3 cellular contexts compared by ENCODE assay signal in the genomic region with DNA sequence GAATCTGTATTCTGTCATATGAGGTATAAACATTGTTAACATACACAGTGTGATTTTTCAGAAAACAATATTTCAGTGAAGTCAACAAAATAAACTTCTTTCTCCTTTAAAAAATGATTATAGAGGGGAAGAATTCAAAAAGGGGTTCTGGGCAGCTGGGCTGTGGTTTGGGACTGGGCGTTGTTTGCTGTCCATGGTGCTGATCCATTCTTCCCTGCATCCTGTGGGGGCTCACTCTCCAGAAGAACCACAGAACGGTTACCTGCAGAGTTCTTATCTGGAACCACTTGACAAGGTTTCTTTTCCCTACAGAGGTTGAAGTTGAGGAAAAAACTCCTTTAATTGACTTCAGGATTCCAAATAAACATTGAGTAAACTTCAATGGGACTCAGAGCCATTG.
A peak's percentile ranks its signal among the peaks of the same experiment; 100 is the strongest.
TF ChIP-seq lines count a peak whose summit lies in the region.

No MANE protein-coding gene starts in this region.

TF ChIP-seq in HCT116, 20 proteins besides CTCF, POLR2A, EP300 and RAD21 (continued from another document):
- TF ChIP-seq, protein P1, sequence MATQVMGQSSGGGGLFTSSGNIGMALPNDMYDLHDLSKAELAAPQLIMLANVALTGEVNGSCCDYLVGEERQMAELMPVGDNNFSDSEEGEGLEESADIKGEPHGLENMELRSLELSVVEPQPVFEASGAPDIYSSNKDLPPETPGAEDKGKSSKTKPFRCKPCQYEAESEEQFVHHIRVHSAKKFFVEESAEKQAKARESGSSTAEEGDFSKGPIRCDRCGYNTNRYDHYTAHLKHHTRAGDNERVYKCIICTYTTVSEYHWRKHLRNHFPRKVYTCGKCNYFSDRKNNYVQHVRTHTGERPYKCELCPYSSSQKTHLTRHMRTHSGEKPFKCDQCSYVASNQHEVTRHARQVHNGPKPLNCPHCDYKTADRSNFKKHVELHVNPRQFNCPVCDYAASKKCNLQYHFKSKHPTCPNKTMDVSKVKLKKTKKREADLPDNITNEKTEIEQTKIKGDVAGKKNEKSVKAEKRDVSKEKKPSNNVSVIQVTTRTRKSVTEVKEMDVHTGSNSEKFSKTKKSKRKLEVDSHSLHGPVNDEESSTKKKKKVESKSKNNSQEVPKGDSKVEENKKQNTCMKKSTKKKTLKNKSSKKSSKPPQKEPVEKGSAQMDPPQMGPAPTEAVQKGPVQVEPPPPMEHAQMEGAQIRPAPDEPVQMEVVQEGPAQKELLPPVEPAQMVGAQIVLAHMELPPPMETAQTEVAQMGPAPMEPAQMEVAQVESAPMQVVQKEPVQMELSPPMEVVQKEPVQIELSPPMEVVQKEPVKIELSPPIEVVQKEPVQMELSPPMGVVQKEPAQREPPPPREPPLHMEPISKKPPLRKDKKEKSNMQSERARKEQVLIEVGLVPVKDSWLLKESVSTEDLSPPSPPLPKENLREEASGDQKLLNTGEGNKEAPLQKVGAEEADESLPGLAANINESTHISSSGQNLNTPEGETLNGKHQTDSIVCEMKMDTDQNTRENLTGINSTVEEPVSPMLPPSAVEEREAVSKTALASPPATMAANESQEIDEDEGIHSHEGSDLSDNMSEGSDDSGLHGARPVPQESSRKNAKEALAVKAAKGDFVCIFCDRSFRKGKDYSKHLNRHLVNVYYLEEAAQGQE (IDR thresholded peaks at IDR 0.05; ENCODE audit: low read depth): peak; percentile 42

TF ChIP-seq in K562, 482 proteins besides CTCF, POLR2A, EP300 and RAD21 (continued from another document):
- TF ChIP-seq, protein P1 (CRISPR knock-in tag; IDR thresholded peaks at IDR 0.05; ENCODE audit: low read depth): peak; percentile 84

TF ChIP-seq in neural cell, 6 proteins besides CTCF, POLR2A, EP300 and RAD21 (continued from another document):
- TF ChIP-seq, protein P1 (IDR thresholded peaks at IDR 0.05; ENCODE audit: borderline replicate concordance): peak; percentile 56
TF ChIP-seq in neural cell: peak in this region for 1.
